ENCODE assay signal across 11 cellular contexts in the genomic region with DNA sequence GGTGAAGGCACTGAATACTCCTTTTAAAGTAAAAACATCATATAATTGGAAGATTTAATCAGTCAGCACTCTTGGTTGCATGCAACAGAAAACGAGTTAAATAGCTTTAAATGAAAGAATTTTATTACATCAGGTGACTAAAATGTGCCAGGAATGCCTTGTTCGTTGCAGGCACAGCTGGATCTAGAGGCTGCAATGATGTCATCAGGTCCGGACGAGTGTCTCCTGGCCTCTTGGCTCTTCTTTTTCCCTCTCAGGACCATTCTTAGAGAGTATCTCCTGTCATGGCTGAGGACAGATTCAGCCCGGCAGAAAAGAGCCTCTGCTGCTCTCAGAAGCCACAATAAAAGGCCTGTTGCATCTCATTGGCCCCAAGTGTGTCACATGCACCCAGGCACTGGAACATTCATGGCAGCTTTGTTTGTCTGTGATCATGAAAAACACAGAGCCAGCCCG.
DNase-seq lines count a peak whose midpoint lies in the region; ATAC-seq and TF ChIP-seq lines count a peak whose summit lies in the region.
"Had no signal": no experiment of that assay in that cellular context is flagged by ENCODE, and none has a peak within 500 bp of the region (broad histone marks: within the 10 kb centered on the region; RNA-seq: fewer than 3 reads in every experiment).

No MANE protein-coding gene starts in this region.

- peak; percentile 66 for DNase-seq in ELF-1 (ENCODE audit: low read depth, low spot score)
- DNase-seq in foreskin fibroblast: peak; percentile 47 to 61
- no peak for DNase-seq in osteoblast (ENCODE audit: insufficient read length, low spot score, missing footprints)
- no peak for DNase-seq in NCI-H2196 treated with DMSO at 0.1 percent for 48 hours (lab: John Stamatoyannopoulos, UW; ENCODE audit: unreplicated experiment)
- DNase-seq in COR-L47 (lab: John Stamatoyannopoulos, UW): no peak
- no peak for DNase-seq in stimulated activated CD4-positive, alpha-beta T cell treated with anti-CD3 and anti-CD28 coated beads, Interleukin-2, amount 100 ng/mL, for 24 hours
- no peak for DNase-seq in NAMALWA (ENCODE audit: low spot score)
- DNase-seq: effector CD4-positive, alpha-beta T cell; MV-4-11 had no signal

- peaks cover 16% of the 10 kb centered on the region for H3K27me3 ChIP-seq in osteoblast (ENCODE audit: insufficient read depth, low read length)

- H3K9me3 ChIP-seq in osteoblast (ENCODE audit: low read depth, low read length): no peaks in the 10 kb centered on the region

- no peaks in the 10 kb centered on the region for H4K20me1 ChIP-seq in osteoblast (ENCODE audit: insufficient read depth, low read length)

- peak overlapping the region; percentile 58 for H2AFZ ChIP-seq in osteoblast (ENCODE audit: low read length)

- H3K27ac ChIP-seq in osteoblast (ENCODE audit: low read depth, low read length): peak overlapping the region; percentile 87
- H3K27ac ChIP-seq: SK-N-MC had no signal

- no peak overlapping the region for H3K4me3 ChIP-seq in foreskin fibroblast (ENCODE audit: low read depth in 1 of 2, low read length in 2 of 2)
- no peak overlapping the region for H3K4me3 ChIP-seq in osteoblast (ENCODE audit: insufficient read depth, low read length)
- H3K4me3 ChIP-seq: SK-N-MC had no signal

- no peak for TF ChIP-seq CTCF in foreskin fibroblast (IDR thresholded peaks at IDR 0.05; ENCODE audit: low read depth, low read length)
- no peak for TF ChIP-seq CTCF in osteoblast (IDR thresholded peaks at IDR 0.05; ENCODE audit: extremely low read depth, low read depth, low read length)

- peaks cover 40% of the 10 kb centered on the region for H3K4me1 ChIP-seq in osteoblast (ENCODE audit: insufficient read depth, low read length)

- H3K79me2 ChIP-seq in osteoblast (ENCODE audit: insufficient read depth, low read length): no peaks in the 10 kb centered on the region

- peak overlapping the region; percentile 46 for H3K4me2 ChIP-seq in osteoblast (ENCODE audit: insufficient read depth, low read length)

- H3K36me3 ChIP-seq in osteoblast (ENCODE audit: insufficient read depth, low read length): no peaks in the 10 kb centered on the region

- peak; percentile 24 for ATAC-seq in SK-N-SH treated with all-trans-retinoic acid at 6 μM for 48 hours

TF ChIP-seq in SK-N-SH treated with all-trans-retinoic acid at 6 μM for 48 hours, 23 proteins besides CTCF, POLR2A, EP300 and RAD21:
- no peak for TF ChIP-seq BACH2 (CRISPR knock-in tag; IDR thresholded peaks at IDR 0.05; ENCODE audit: borderline replicate concordance)
- TF ChIP-seq, protein P1, sequence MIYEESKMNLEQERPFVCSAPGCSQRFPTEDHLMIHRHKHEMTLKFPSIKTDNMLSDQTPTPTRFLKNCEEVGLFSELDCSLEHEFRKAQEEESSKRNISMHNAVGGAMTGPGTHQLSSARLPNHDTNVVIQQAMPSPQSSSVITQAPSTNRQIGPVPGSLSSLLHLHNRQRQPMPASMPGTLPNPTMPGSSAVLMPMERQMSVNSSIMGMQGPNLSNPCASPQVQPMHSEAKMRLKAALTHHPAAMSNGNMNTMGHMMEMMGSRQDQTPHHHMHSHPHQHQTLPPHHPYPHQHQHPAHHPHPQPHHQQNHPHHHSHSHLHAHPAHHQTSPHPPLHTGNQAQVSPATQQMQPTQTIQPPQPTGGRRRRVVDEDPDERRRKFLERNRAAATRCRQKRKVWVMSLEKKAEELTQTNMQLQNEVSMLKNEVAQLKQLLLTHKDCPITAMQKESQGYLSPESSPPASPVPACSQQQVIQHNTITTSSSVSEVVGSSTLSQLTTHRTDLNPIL (CRISPR knock-in tag; IDR thresholded peaks at IDR 0.05; ENCODE audit: low read depth): no peak
TF ChIP-seq in SK-N-SH treated with all-trans-retinoic acid at 6 μM for 48 hours: peak in this region for 0.

Comparison
In these comparisons a context has a peak if more than half of its experiments do, and no peak if none do; other contexts are left out.
1. DNase-seq: peak in ELF-1 (single experiment) and foreskin fibroblast (2 of 2); none in osteoblast (single experiment), NCI-H2196 treated with DMSO at 0.1 percent for 48 hours (single experiment), COR-L47 (single experiment), stimulated activated CD4-positive, alpha-beta T cell treated with anti-CD3 and anti-CD28 coated beads, Interleukin-2, amount 100 ng/mL, for 24 hours (0 of 2) and NAMALWA (single experiment).